ENCODE assay signal across 16 cellular contexts in the genomic region with DNA sequence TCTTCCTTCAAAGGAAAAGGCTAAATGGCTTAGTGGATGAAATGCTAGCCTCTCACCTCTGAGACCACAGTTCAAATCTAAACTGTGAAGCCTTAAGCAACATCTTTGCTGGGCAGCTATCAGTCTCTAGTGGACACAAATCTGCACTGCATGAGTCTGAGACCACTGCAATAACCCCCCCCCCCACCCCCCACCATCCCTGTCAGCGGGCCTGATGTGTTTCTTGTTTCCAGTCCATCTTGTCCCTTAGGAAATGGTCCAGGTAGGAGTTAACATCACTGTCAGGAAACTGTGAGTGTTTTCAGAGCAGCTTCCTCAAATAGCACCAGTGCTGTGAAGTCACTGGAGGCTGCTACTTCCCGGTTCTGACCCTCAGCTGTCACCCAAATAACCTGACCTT.
DNase-seq lines count a peak whose midpoint lies in the region; ATAC-seq, FAIRE-seq and TF ChIP-seq lines count a peak whose summit lies in the region.
"Had no signal": no experiment of that assay in that cellular context is flagged by ENCODE, and none has a peak within 500 bp of the region (broad histone marks: within the 10 kb centered on the region; RNA-seq: fewer than 3 reads in every experiment).

No MANE protein-coding gene starts in this region.

- no peaks in the 10 kb centered on the region for H3K23me2 ChIP-seq in H1 (ENCODE audit: low read depth, low read length)

- FAIRE-seq in H1 (lab: Jason Lieb, UNC): no peak
- FAIRE-seq: kidney had no signal

- no peak overlapping the region for H3K4ac ChIP-seq in H1 (replicated peaks; ENCODE audit: insufficient read length, low read depth, low read length)

- no peak overlapping the region for H2BK15ac ChIP-seq in H1 (ENCODE audit: low read length)

- H3K79me2 ChIP-seq in H1 (ENCODE audit: control insufficient read depth in 1 of 2, insufficient read depth in 2 of 2, low read length in 2 of 2): no peaks in the 10 kb centered on the region
- no peaks in the 10 kb centered on the region for H3K79me2 ChIP-seq in osteoblast (ENCODE audit: insufficient read depth, low read length)
- no peaks in the 10 kb centered on the region for H3K79me2 ChIP-seq in mammary epithelial cell (ENCODE audit: insufficient read depth, low read length)

- H3K9me3 ChIP-seq in H1 (ENCODE audit: insufficient read depth in 2 of 2, low read depth in 1 of 2, low read length in 1 of 2): peaks cover 3 to 7% of the 10 kb centered on the region in 2 experiments; a peak in 3 of 4 replicates
- no peaks in the 10 kb centered on the region for H3K9me3 ChIP-seq in osteoblast (ENCODE audit: low read depth, low read length)
- no peaks in the 10 kb centered on the region for H3K9me3 ChIP-seq in lower lobe of right lung
- no peaks in the 10 kb centered on the region for H3K9me3 ChIP-seq in mammary epithelial cell (replicated peaks; ENCODE audit: insufficient read depth, low read length)
- H3K9me3 ChIP-seq: suprapubic skin had no signal

- no peaks in the 10 kb centered on the region for H3K36me3 ChIP-seq in H7 (replicated peaks; ENCODE audit: control insufficient read depth, insufficient read depth, low read length)
- H3K36me3 ChIP-seq in H1 (ENCODE audit: control insufficient read depth in 2 of 4, insufficient read depth in 4 of 4, low read length in 3 of 4): no peaks in the 10 kb centered on the region
- H3K36me3 ChIP-seq in osteoblast (ENCODE audit: insufficient read depth, low read length): no peaks in the 10 kb centered on the region
- H3K36me3 ChIP-seq in lower lobe of right lung: no peaks in the 10 kb centered on the region
- H3K36me3 ChIP-seq in mammary epithelial cell (ENCODE audit: insufficient read depth, low read length): no peaks in the 10 kb centered on the region
- H3K36me3 ChIP-seq: suprapubic skin had no signal

- 82% methylated on average over 2 of the region's 2 CpGs; no CpG with 5 or more reads in 1 of the 2 experiments for WGBS in H1 (ENCODE audit: extremely low coverage in 1 of 2, insufficient coverage in 1 of 2, insufficient read length in 1 of 2, insufficient replicate concordance in 2 of 2, low coverage in 1 of 2, low lambda C conversion rate in 2 of 2, missing lambda C conversion rate in 1 of 2), 2 experiments
- 19% methylated on average over 2 of the region's 2 CpGs for WGBS in mammary epithelial cell (ENCODE audit: low coverage, missing lambda C conversion rate)

- BruUV-seq in mammary epithelial cell (replicated peaks; lab: Mats Ljungman, UMichigan): no TSS peak

- H3K4me3 ChIP-seq in H7 (ENCODE audit: insufficient read depth, low read depth, low read length) (no peak overlapping the region), H1 (ENCODE audit: extremely low read depth in 1 of 4, insufficient read depth in 2 of 4, low read depth in 3 of 4, low read length in 4 of 4) (no peak overlapping the region), osteoblast (ENCODE audit: insufficient read depth, low read length) (no peak overlapping the region), lower lobe of right lung (no peak overlapping the region), mammary epithelial cell (replicated peaks in 1 of 3; ENCODE audit: insufficient read depth in 1 of 3, low read depth in 2 of 3, low read length in 3 of 3) (no peak overlapping the region)
- H3K4me3 ChIP-seq: skin epidermis, suprapubic skin had no signal

- H2BK12ac ChIP-seq in H1 (ENCODE audit: low read depth, low read length): no peak overlapping the region

- CTCF ChIA-PET in H1 (lab: Charles Lee; ENCODE audit: partially characterized antibody): interaction anchor here (0.6 to 3.1 kb wide), 14 partner anchors 13 to 657 kb away, joined by 3 to 14 read pairs (median 3); no protein-coding TSS in a partner anchor
- CTCF ChIA-PET in mammary epithelial cell (lab: Charles Lee; ENCODE audit: low non-redundant PET): no interaction called here

- no peak overlapping the region for H3K56ac ChIP-seq in H1 (replicated peaks; ENCODE audit: insufficient read length, low read depth, low read length)

- TF ChIP-seq POLR2A in H1 (IDR thresholded peaks at IDR 0.05; ENCODE audit: control extremely low read depth in 1 of 2, low read depth in 2 of 2, low read length in 2 of 2): no peak

- H2AK5ac ChIP-seq in H1 (ENCODE audit: low read depth, low read length): no peak overlapping the region

- H3K14ac ChIP-seq in H1 (ENCODE audit: insufficient read length): no peak overlapping the region

- no peak overlapping the region for H2BK5ac ChIP-seq in H1 (ENCODE audit: low read depth, low read length)

- TF ChIP-seq EP300 in H1 (IDR thresholded peaks at IDR 0.05; ENCODE audit: borderline replicate concordance in 1 of 2, low read depth in 2 of 2, low read length in 2 of 2): no peak

- H4K8ac ChIP-seq in H1 (ENCODE audit: extremely low read depth, insufficient read depth, low read length): no peak overlapping the region

- H2BK20ac ChIP-seq in H1 (ENCODE audit: low read length): no peak overlapping the region

- H4K20me1 ChIP-seq in H1 (replicated peaks in 1 of 2; ENCODE audit: control insufficient read depth in 1 of 2, insufficient read depth in 2 of 2, low read length in 2 of 2) (no peaks in the 10 kb centered on the region), osteoblast (ENCODE audit: insufficient read depth, low read length) (no peaks in the 10 kb centered on the region), mammary epithelial cell (ENCODE audit: insufficient read depth, low read length) (no peaks in the 10 kb centered on the region)

- dilution Hi-C loops in mammary epithelial cell (cut with HindIII; ENCODE audit: low sequenced_read_pairs): no loop called here

- DNase-seq in H7 (peak; percentile 14), MV-4-11 (lab: John Stamatoyannopoulos, UW) (peak; percentile 3), H1 (ENCODE audit: low read depth in 1 of 2, low spot score in 2 of 2) (no peak), osteoblast (ENCODE audit: insufficient read length, low spot score, missing footprints) (no peak), lower lobe of right lung (no peak), mammary epithelial cell (no peak)
- DNase-seq in stimulated activated naive CD4-positive, alpha-beta T cell treated with Interleukin-2 at 50 U/mL for 16 hours (lab: John Stamatoyannopoulos, UW): no peak
- DNase-seq: activated CD4-positive, alpha-beta T cell treated with anti-CD3 and anti-CD28 coated beads for 48 hours; activated T-cell treated with anti-CD3 and anti-CD28 coated beads, Interleukin-2, amount 50 U/mL, for 72 hours; anterior cingulate cortex; foreskin melanocyte; KG1; kidney; naive B cell had no signal

- H2AFZ ChIP-seq in H1 (ENCODE audit: low read length) (no peak overlapping the region), osteoblast (ENCODE audit: low read length) (peak overlapping the region; percentile 44), mammary epithelial cell (ENCODE audit: low read depth, low read length) (no peak overlapping the region)

- no peak overlapping the region for H4K5ac ChIP-seq in H1 (ENCODE audit: insufficient read length, low read depth, low read length)

- TF ChIP-seq RAD21 in H1 (IDR thresholded peaks at IDR 0.05 in 1 of 2, conservative IDR thresholded peaks at IDR 0.05 in 1 of 2; ENCODE audit: low read depth in 2 of 2, low read length in 2 of 2): peak; percentile 68

- ATAC-seq in lower lobe of right lung: no peak
- ATAC-seq: activated T-cell treated with anti-CD3 and anti-CD28 coated beads, Interleukin-2, amount 50 U/mL, for 72 hours had no signal

- H3K4me1 ChIP-seq in H1 (replicated peaks in 1 of 4; ENCODE audit: control insufficient read depth in 3 of 4, insufficient read depth in 4 of 4, low read length in 3 of 4) (no peaks in the 10 kb centered on the region), osteoblast (ENCODE audit: insufficient read depth, low read length) (peaks cover 24% of the 10 kb centered on the region), lower lobe of right lung (no peaks in the 10 kb centered on the region), mammary epithelial cell (ENCODE audit: insufficient read depth, low read length) (peaks cover 13% of the 10 kb centered on the region)

- peak in 2 of 3 experiments; percentile 14 to 41; a peak in 1 of 4 replicates for TF ChIP-seq CTCF in H1 (IDR thresholded peaks at IDR 0.05; ENCODE audit: control extremely low read depth in 1 of 3, insufficient read depth in 1 of 3, low read depth in 1 of 3, low read length in 3 of 3)
- peak; percentile 56 for TF ChIP-seq CTCF in osteoblast (IDR thresholded peaks at IDR 0.05; ENCODE audit: extremely low read depth, low read depth, low read length)
- no peak for TF ChIP-seq CTCF in lower lobe of right lung (IDR thresholded peaks at IDR 0.05)
- peak in 1 of 2 donors; percentile 14 for TF ChIP-seq CTCF in mammary epithelial cell (conservative IDR thresholded peaks at IDR 0.05 in 1 of 2, IDR thresholded peaks at IDR 0.05 in 1 of 2; ENCODE audit: extremely low read depth in 1 of 2, insufficient read depth in 1 of 2, low read depth in 1 of 2, low read length in 2 of 2)

- intact Hi-C loops in lower lobe of right lung (cut with DNase I) (no loop called here), mammary epithelial cell (cut with micrococcal nuclease) (no loop called here)

- H2BK120ac ChIP-seq in H1 (replicated peaks; ENCODE audit: low read depth, low read length): no peak overlapping the region

- H3K9ac ChIP-seq in H1 (replicated peaks in 1 of 4; ENCODE audit: extremely low read depth in 1 of 4, low read depth in 3 of 4, low read length in 3 of 4): no peak overlapping the region
- H3K9ac ChIP-seq in mammary epithelial cell (ENCODE audit: insufficient read depth, low read length): no peak overlapping the region

- in situ Hi-C loops in mammary epithelial cell (cut with MboI; ENCODE audit: low sequenced_read_pairs in 2 of 2): no loop called here

- POLR2A ChIA-PET in H1 (lab: Charles Lee; ENCODE audit: partially characterized antibody): no interaction called here

- H3K18ac ChIP-seq in H1 (ENCODE audit: extremely low read depth, low read length): no peak overlapping the region

- H3K4me2 ChIP-seq in H1 (ENCODE audit: insufficient read depth in 1 of 2, low read depth in 2 of 2, low read length in 2 of 2) (no peak overlapping the region), osteoblast (ENCODE audit: insufficient read depth, low read length) (no peak overlapping the region), mammary epithelial cell (ENCODE audit: insufficient read depth, low read depth, low read length) (no peak overlapping the region)

- no peaks in the 10 kb centered on the region for H3K79me1 ChIP-seq in H1 (ENCODE audit: low read depth, low read length)

- no peak overlapping the region for H4K91ac ChIP-seq in H1 (replicated peaks; ENCODE audit: insufficient read length, low read length)

- H3K27ac ChIP-seq in H1 (ENCODE audit: low read depth, low read length): no peak overlapping the region
- no peak overlapping the region for H3K27ac ChIP-seq in osteoblast (ENCODE audit: low read depth, low read length)
- H3K27ac ChIP-seq in lower lobe of right lung: no peak overlapping the region
- no peak overlapping the region for H3K27ac ChIP-seq in mammary epithelial cell (ENCODE audit: insufficient read depth, low read depth, low read length)
- H3K27ac ChIP-seq: skin epidermis, suprapubic skin had no signal

- H3K27me3 ChIP-seq in H7 (ENCODE audit: control insufficient read depth, insufficient read depth, low read length): no peaks in the 10 kb centered on the region
- H3K27me3 ChIP-seq in H1 (replicated peaks in 1 of 4; ENCODE audit: control insufficient read depth in 3 of 4, extremely low read depth in 1 of 4, insufficient read depth in 3 of 4, low read length in 3 of 4): no peaks in the 10 kb centered on the region
- no peaks in the 10 kb centered on the region for H3K27me3 ChIP-seq in osteoblast (ENCODE audit: insufficient read depth, low read length)
- H3K27me3 ChIP-seq in lower lobe of right lung (ENCODE audit: low read depth): no peaks in the 10 kb centered on the region
- no peaks in the 10 kb centered on the region for H3K27me3 ChIP-seq in mammary epithelial cell (ENCODE audit: insufficient read depth, low read length)
- H3K27me3 ChIP-seq: suprapubic skin had no signal

- H3K23ac ChIP-seq in H1 (ENCODE audit: insufficient read length): no peak overlapping the region

Comparison
In these comparisons a context has a peak if more than half of its experiments do, and no peak if none do; other contexts are left out.
1. DNase-seq: peak in H7 (single experiment) and MV-4-11 (single experiment); none in H1 (0 of 2), osteoblast (single experiment), lower lobe of right lung (single experiment), mammary epithelial cell (single experiment) and stimulated activated naive CD4-positive, alpha-beta T cell treated with Interleukin-2 at 50 U/mL for 16 hours (single experiment).